11 cellular contexts compared by ENCODE assay signal in the genomic region with DNA sequence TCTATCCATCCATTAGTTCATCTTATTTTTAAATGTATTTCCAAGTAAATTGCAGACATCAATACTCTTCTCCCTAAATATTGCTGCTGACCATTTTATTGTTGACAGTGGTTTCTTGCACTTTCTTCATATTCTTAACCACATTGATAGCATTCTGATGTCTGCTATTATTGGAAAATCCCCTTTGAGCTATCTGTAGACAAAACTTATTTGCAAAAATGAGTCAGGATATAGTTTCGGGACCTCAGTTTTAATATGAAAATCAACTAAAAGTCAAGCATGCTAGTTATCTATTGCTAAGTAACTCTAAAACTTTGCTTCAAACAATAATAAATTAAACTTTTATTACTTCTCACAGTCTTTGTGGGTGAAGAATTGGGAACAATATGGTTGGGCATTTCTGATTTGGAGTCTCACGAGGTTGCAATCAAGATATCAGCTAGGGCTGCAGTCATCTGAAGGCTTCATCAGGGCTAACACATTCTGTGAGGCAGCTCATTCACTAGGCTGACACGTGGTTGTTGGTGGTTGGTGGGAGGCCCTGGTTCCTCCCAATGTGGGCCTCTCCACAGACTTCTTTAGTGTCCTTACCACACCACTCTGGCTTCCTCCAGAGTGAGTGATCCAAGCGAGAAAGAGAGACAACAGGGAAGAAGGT. TPM values are rescaled to one million over a fixed set of nuclear protein-coding genes. Genes with fewer than 3 reads are reported as not detected.
DNase-seq lines count a peak whose midpoint lies in the region; ATAC-seq, FAIRE-seq and TF ChIP-seq lines count a peak whose summit lies in the region.
"Had no signal": no experiment of that assay in that cellular context is flagged by ENCODE, and none has a peak within 500 bp of the region (broad histone marks: within the 10 kb centered on the region; RNA-seq: fewer than 3 reads in every experiment).

No MANE protein-coding gene starts in this region.

- intact Hi-C loops in gastrocnemius medialis (cut with DNase I; ENCODE audit: low total_unique reads), result no loop called here

- H3K9me3 ChIP-seq in gastrocnemius medialis, result no peaks in the 10 kb centered on the region

- no peak overlapping the region for H3K4me3 ChIP-seq in gastrocnemius medialis

- DNase-seq in erythroblast (lab: John Stamatoyannopoulos, UW) (peak; percentile 15 to 26), HTR-8/SVneo (ENCODE audit: insufficient read length, low spot score) (no peak), T1000 (lab: John Stamatoyannopoulos, UW) (no peak), gastrocnemius medialis (no peak)
- DNase-seq: right cardiac atrium had no signal

- peak; percentile 69 for ATAC-seq in GM18870 (IDR thresholded peaks at IDR 0.05; ENCODE audit: unreplicated experiment)
- peak; percentile 54 for ATAC-seq in GM21723 (IDR thresholded peaks at IDR 0.05; ENCODE audit: unreplicated experiment)
- peak; percentile 41 for ATAC-seq in HG03571 (IDR thresholded peaks at IDR 0.05; ENCODE audit: unreplicated experiment)
- ATAC-seq in GM18519 (IDR thresholded peaks at IDR 0.05; ENCODE audit: low FRiP score, unreplicated experiment), result no peak
- ATAC-seq in gastrocnemius medialis, result no peak
- ATAC-seq: right cardiac atrium had no signal

- in situ Hi-C loops in gastrocnemius medialis (cut with MboI; ENCODE audit: low sequenced_read_pairs in 4 of 4), result loop anchor here in 1 of 4 donors (25.0 kb wide), 1 partner anchor 1484 kb away; a partner anchor contains a TSS

- TF ChIP-seq POLR2A in erythroblast (IDR thresholded peaks at IDR 0.05; ENCODE audit: low read length), result no peak
- TF ChIP-seq POLR2A in gastrocnemius medialis (IDR thresholded peaks at IDR 0.05), result no peak

- no peaks in the 10 kb centered on the region for H3K27me3 ChIP-seq in gastrocnemius medialis

- TF ChIP-seq CTCF in gastrocnemius medialis (IDR thresholded peaks at IDR 0.05 in 4 of 5, conservative IDR thresholded peaks at IDR 0.05 in 1 of 5), result no peak

- no peak overlapping the region for H3K27ac ChIP-seq in gastrocnemius medialis

- no peak for FAIRE-seq in HTR-8/SVneo (lab: Jason Lieb, UNC)
- FAIRE-seq: G401.6, urothelium cell line had no signal

- H3K36me3 ChIP-seq in gastrocnemius medialis, result no peaks in the 10 kb centered on the region

- H3K4me1 ChIP-seq in gastrocnemius medialis, result no peaks in the 10 kb centered on the region

RNA-seq across cellular contexts. Expression of a gene that starts 32.7 kb away (rescaled TPM):
- 1 to 10 TPM; 1.3 to 3.8 (median 2.8) TPM for total RNA-seq in gastrocnemius medialis

Comparison
In these comparisons a context has a peak if more than half of its experiments do, and no peak if none do; other contexts are left out.
1. ATAC-seq: peak in GM18870 (single experiment), GM21723 (single experiment) and HG03571 (single experiment); none in GM18519 (single experiment) and gastrocnemius medialis (0 of 2).
2. DNase-seq: peak in erythroblast (2 of 2); none in HTR-8/SVneo (single experiment), T1000 (single experiment) and gastrocnemius medialis (0 of 2).